ENCODE assay signal across 36 cellular contexts in genomic region chr10:131421381-131421780, GRCh38.
"Had no signal": no experiment of that assay in that cellular context is flagged by ENCODE, and none has a peak within 500 bp of the region (broad histone marks: within the 10 kb centered on the region; RNA-seq: fewer than 3 reads in every experiment).

No MANE protein-coding gene starts in this region.

- H3K4me3 ChIP-seq: MG63 had no signal

- H3K36me3 ChIP-seq: MG63 had no signal

- H3K9me3 ChIP-seq: MG63 had no signal

- DNase-seq: Karpas-422, Kasumi-1, MG63, MM.1S, MV-4-11, NCI-H1048, NCI-H1092, NCI-H1092 treated with DMSO at 0.1 percent for 48 hours, NCI-H1105, NCI-H1105 treated with DMSO at 0.1 percent for 48 hours, NCI-H1417, NCI-H1417 treated with DMSO at 0.1 percent for 48 hours, NCI-H1436, NCI-H1436 treated with DMSO at 0.1 percent for 48 hours, NCI-H146, NCI-H1694, NCI-H1694 treated with DMSO at 0.1 percent for 48 hours, NCI-H187, NCI-H187 treated with DMSO at 0.1 percent for 48 hours, NCI-H1930, NCI-H2029, NCI-H2029 treated with DMSO at 0.1 percent for 48 hours, NCI-H2081, NCI-H2081 treated with DMSO at 0.1 percent for 48 hours, NCI-H2107, NCI-H2171, NCI-H2171 treated with DMSO at 0.1 percent for 48 hours, NCI-H2227 treated with DMSO at 0.1 percent for 48 hours, NCI-H226, NCI-H345, NCI-H446, NCI-H446 treated with DMSO at 0.1 percent for 48 hours, NCI-H510A, NCI-H510A treated with DMSO at 0.1 percent for 48 hours, NCI-H524, NCI-H524 treated with DMSO at 0.1 percent for 48 hours had no signal
